Comparison of ENCODE assay signal across 8 cellular contexts in the genomic region with DNA sequence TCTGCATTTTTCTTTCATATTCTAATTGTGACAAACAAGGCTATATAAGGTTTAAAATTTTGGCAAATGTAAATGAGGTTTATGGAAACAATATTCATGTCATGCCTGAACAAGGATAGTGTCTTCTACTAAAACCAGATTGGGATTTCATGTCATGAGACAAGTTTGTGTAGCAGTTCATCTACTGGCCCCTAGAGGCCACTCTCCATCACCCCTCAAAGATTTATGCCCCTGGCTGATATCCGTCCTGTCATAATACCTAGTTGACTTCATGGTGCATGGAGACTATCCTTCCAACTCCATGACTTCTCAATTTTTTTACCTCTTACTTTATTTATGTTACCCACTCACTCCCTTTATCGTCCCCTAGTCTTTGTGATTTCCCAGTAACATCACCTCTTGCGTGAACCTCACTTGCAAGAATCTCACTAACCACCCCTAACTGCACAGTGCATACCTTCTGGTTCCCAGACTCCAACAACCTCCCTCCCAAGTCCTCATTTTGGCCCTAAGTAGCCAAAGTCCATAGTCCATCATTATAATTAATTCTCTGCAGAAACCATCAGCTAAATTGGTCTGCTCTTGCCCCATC.
DNase-seq lines count a peak whose midpoint lies in the region; ATAC-seq, FAIRE-seq and TF ChIP-seq lines count a peak whose summit lies in the region.

No MANE protein-coding gene starts in this region.

- H3K4me1 Mint-ChIP-seq in WTC11: peaks cover 19% of the 10 kb centered on the region

- H3K9me3 ChIP-seq in HEK293 (ENCODE audit: control insufficient read depth, insufficient read depth, low read depth, low read length): no peaks in the 10 kb centered on the region
- H3K9me3 ChIP-seq in aorta (ENCODE audit: control insufficient read depth, low read length): peaks cover 1% of the 10 kb centered on the region

- H3K4me3 ChIP-seq in HEK293 (ENCODE audit: low read depth, low read length): no peak overlapping the region
- no peak overlapping the region for H3K4me3 ChIP-seq in LNCaP clone FGC (ENCODE audit: low read depth, low read length)
- H3K4me3 ChIP-seq in aorta (ENCODE audit: low read length in 2 of 2): no peak overlapping the region

- H3K4me3 Mint-ChIP-seq in WTC11: no peak overlapping the region

- no peaks in the 10 kb centered on the region for H3K36me3 Mint-ChIP-seq in WTC11

- no peaks in the 10 kb centered on the region for H3K27me3 Mint-ChIP-seq in WTC11 (ENCODE audit: low read depth)

- FAIRE-seq in urothelium cell line (lab: Jason Lieb, UNC): no peak

- ATAC-seq in WTC11 (peak; percentile 72; the same call in 1 of the 2 replicates), aorta (ENCODE audit: low FRiP score) (no peak)

- H3K27ac ChIP-seq in 22Rv1 (no peak overlapping the region), HEK293 (ENCODE audit: extremely low read depth, low read depth, low read length) (no peak overlapping the region), aorta (ENCODE audit: low read depth in 1 of 2, low read length in 2 of 2) (no peak overlapping the region)

- POLR2A ChIA-PET in HEK293 (lab: Yijun Ruan, JAX) (no interaction called here), WTC11 (lab: Charles Lee) (no interaction called here)

- H3K27ac Mint-ChIP-seq in WTC11: no peak overlapping the region

- intact Hi-C loops in aorta (cut with DNase I): loop anchor here in 1 of 2 donors (10.0 kb wide), 1 partner anchor 86 kb away; no protein-coding TSS in a partner anchor

- H3K4me1 ChIP-seq in HEK293 (ENCODE audit: control insufficient read depth, insufficient read depth, low read length) (no peaks in the 10 kb centered on the region), aorta (ENCODE audit: control insufficient read depth in 1 of 2, insufficient read depth in 2 of 2, low read length in 2 of 2) (no peaks in the 10 kb centered on the region)

- TF ChIP-seq CTCF in 22Rv1 (IDR thresholded peaks at IDR 0.05) (peak; percentile 86), GM12801 (IDR thresholded peaks at IDR 0.05; ENCODE audit: extremely low read depth, insufficient read length) (peak; percentile 56), HEK293 (tag by site-specific recombination; IDR thresholded peaks at IDR 0.05) (no peak), LNCaP clone FGC (IDR thresholded peaks at IDR 0.05; ENCODE audit: control insufficient read depth, extremely low read depth, insufficient read depth) (peak; percentile 75), WTC11 (IDR thresholded peaks at IDR 0.05) (peak; percentile 68)

- H3K9me3 Mint-ChIP-seq in WTC11: peaks cover under 1% of the 10 kb centered on the region; the same call in 1 of the 2 replicates

- DNase-seq in LNCaP clone FGC (ENCODE audit: low read depth) (peak; percentile 13), WTC11 (ENCODE audit: low spot score) (peak; percentile 26), iPS DF 19.7 (ENCODE audit: low read depth, low spot score) (peak; percentile 7), urothelium cell line (ENCODE audit: low spot score) (peak; percentile 41), aorta (no peak)

- 64 to 65% methylated on average over 3 of the region's 3 CpGs for WGBS in aorta, 2 donors

- H3K36me3 ChIP-seq in HEK293 (ENCODE audit: control insufficient read depth in 2 of 2, insufficient read depth in 1 of 2, low read length in 2 of 2): no peaks in the 10 kb centered on the region
- no peaks in the 10 kb centered on the region for H3K36me3 ChIP-seq in aorta (ENCODE audit: control insufficient read depth in 1 of 2, insufficient read depth in 2 of 2, low read length in 1 of 2)

- CTCF ChIA-PET in HEK293 (lab: Yijun Ruan, JAX): interaction anchor here (0.7 to 3.4 kb wide), 6 partner anchors 9 to 1234 kb away, joined by 3 to 26 read pairs (median 3); no protein-coding TSS in a partner anchor
- CTCF ChIA-PET in WTC11 (lab: Charles Lee): interaction anchor here (0.7 to 1.1 kb wide), 2 partner anchors 9 to 87 kb away, joined by 7 read pairs; no protein-coding TSS in a partner anchor

- no peaks in the 10 kb centered on the region for H3K27me3 ChIP-seq in aorta (ENCODE audit: control insufficient read depth in 1 of 2, insufficient read depth in 2 of 2, low read length in 1 of 2)

TF ChIP-seq in HEK293, 187 proteins besides CTCF, POLR2A, EP300 and RAD21:
- TF ChIP-seq ZNF19 (tag by site-specific recombination; IDR thresholded peaks at IDR 0.05; ENCODE audit: low read depth) (no peak), ZNF654 (tag by site-specific recombination; IDR thresholded peaks at IDR 0.05; ENCODE audit: low read depth) (0 out of 2 replicates have a peak, but pooled peaks have one; percentile 4)

TF ChIP-seq in WTC11, 78 proteins besides CTCF, POLR2A, EP300 and RAD21 (continues in another document):
- TF ChIP-seq, protein P1, sequence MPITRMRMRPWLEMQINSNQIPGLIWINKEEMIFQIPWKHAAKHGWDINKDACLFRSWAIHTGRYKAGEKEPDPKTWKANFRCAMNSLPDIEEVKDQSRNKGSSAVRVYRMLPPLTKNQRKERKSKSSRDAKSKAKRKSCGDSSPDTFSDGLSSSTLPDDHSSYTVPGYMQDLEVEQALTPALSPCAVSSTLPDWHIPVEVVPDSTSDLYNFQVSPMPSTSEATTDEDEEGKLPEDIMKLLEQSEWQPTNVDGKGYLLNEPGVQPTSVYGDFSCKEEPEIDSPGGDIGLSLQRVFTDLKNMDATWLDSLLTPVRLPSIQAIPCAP (CRISPR knock-in tag; IDR thresholded peaks at IDR 0.05): no peak
- TF ChIP-seq, protein P2, sequence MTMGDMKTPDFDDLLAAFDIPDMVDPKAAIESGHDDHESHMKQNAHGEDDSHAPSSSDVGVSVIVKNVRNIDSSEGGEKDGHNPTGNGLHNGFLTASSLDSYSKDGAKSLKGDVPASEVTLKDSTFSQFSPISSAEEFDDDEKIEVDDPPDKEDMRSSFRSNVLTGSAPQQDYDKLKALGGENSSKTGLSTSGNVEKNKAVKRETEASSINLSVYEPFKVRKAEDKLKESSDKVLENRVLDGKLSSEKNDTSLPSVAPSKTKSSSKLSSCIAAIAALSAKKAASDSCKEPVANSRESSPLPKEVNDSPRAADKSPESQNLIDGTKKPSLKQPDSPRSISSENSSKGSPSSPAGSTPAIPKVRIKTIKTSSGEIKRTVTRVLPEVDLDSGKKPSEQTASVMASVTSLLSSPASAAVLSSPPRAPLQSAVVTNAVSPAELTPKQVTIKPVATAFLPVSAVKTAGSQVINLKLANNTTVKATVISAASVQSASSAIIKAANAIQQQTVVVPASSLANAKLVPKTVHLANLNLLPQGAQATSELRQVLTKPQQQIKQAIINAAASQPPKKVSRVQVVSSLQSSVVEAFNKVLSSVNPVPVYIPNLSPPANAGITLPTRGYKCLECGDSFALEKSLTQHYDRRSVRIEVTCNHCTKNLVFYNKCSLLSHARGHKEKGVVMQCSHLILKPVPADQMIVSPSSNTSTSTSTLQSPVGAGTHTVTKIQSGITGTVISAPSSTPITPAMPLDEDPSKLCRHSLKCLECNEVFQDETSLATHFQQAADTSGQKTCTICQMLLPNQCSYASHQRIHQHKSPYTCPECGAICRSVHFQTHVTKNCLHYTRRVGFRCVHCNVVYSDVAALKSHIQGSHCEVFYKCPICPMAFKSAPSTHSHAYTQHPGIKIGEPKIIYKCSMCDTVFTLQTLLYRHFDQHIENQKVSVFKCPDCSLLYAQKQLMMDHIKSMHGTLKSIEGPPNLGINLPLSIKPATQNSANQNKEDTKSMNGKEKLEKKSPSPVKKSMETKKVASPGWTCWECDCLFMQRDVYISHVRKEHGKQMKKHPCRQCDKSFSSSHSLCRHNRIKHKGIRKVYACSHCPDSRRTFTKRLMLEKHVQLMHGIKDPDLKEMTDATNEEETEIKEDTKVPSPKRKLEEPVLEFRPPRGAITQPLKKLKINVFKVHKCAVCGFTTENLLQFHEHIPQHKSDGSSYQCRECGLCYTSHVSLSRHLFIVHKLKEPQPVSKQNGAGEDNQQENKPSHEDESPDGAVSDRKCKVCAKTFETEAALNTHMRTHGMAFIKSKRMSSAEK (CRISPR knock-in tag; IDR thresholded peaks at IDR 0.05; ENCODE audit: borderline replicate concordance): no peak
- TF ChIP-seq TEAD1 (CRISPR knock-in tag; IDR thresholded peaks at IDR 0.05): no peak
- TF ChIP-seq, protein P3, sequence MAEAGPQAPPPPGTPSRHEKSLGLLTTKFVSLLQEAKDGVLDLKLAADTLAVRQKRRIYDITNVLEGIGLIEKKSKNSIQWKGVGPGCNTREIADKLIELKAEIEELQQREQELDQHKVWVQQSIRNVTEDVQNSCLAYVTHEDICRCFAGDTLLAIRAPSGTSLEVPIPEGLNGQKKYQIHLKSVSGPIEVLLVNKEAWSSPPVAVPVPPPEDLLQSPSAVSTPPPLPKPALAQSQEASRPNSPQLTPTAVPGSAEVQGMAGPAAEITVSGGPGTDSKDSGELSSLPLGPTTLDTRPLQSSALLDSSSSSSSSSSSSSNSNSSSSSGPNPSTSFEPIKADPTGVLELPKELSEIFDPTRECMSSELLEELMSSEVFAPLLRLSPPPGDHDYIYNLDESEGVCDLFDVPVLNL (CRISPR knock-in tag; IDR thresholded peaks at IDR 0.05; ENCODE audit: borderline replicate concordance, low read depth): no peak
- TF ChIP-seq, protein P4, sequence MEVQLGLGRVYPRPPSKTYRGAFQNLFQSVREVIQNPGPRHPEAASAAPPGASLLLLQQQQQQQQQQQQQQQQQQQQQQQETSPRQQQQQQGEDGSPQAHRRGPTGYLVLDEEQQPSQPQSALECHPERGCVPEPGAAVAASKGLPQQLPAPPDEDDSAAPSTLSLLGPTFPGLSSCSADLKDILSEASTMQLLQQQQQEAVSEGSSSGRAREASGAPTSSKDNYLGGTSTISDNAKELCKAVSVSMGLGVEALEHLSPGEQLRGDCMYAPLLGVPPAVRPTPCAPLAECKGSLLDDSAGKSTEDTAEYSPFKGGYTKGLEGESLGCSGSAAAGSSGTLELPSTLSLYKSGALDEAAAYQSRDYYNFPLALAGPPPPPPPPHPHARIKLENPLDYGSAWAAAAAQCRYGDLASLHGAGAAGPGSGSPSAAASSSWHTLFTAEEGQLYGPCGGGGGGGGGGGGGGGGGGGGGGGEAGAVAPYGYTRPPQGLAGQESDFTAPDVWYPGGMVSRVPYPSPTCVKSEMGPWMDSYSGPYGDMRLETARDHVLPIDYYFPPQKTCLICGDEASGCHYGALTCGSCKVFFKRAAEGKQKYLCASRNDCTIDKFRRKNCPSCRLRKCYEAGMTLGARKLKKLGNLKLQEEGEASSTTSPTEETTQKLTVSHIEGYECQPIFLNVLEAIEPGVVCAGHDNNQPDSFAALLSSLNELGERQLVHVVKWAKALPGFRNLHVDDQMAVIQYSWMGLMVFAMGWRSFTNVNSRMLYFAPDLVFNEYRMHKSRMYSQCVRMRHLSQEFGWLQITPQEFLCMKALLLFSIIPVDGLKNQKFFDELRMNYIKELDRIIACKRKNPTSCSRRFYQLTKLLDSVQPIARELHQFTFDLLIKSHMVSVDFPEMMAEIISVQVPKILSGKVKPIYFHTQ (CRISPR knock-in tag; IDR thresholded peaks at IDR 0.05): no peak

Comparison
In these comparisons a context has a peak if more than half of its experiments do, and no peak if none do; other contexts are left out.
1. DNase-seq: peak in LNCaP clone FGC (single experiment), WTC11 (single experiment), iPS DF 19.7 (single experiment) and urothelium cell line (single experiment); none in aorta (0 of 2).